ENCODE assay signal across 1 cellular context in the genomic region with DNA sequence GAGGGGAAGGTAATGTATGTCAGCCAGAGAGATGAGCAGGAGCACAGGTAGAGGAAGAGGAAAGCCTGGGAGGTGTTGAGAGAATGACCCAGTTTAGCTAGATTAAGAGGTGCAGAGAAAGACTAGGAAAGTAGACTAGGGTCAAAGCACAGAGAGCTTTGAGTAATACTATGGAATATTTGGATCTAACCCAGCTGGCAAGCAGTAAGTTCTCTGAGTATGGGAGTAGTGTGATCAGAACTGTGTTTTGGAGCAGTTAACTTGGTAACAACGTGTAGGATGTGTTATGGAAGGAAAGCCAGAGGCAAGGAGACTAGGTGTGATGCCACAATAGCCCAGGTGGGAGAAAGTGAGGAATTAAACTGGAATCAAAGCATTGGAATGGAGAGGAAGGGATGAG.
TF ChIP-seq lines count a peak whose summit lies in the region.

No MANE protein-coding gene starts in this region.

TF ChIP-seq in HepG2, 621 proteins besides CTCF, POLR2A, EP300 and RAD21 (continued from another document):
- TF ChIP-seq, protein P1, sequence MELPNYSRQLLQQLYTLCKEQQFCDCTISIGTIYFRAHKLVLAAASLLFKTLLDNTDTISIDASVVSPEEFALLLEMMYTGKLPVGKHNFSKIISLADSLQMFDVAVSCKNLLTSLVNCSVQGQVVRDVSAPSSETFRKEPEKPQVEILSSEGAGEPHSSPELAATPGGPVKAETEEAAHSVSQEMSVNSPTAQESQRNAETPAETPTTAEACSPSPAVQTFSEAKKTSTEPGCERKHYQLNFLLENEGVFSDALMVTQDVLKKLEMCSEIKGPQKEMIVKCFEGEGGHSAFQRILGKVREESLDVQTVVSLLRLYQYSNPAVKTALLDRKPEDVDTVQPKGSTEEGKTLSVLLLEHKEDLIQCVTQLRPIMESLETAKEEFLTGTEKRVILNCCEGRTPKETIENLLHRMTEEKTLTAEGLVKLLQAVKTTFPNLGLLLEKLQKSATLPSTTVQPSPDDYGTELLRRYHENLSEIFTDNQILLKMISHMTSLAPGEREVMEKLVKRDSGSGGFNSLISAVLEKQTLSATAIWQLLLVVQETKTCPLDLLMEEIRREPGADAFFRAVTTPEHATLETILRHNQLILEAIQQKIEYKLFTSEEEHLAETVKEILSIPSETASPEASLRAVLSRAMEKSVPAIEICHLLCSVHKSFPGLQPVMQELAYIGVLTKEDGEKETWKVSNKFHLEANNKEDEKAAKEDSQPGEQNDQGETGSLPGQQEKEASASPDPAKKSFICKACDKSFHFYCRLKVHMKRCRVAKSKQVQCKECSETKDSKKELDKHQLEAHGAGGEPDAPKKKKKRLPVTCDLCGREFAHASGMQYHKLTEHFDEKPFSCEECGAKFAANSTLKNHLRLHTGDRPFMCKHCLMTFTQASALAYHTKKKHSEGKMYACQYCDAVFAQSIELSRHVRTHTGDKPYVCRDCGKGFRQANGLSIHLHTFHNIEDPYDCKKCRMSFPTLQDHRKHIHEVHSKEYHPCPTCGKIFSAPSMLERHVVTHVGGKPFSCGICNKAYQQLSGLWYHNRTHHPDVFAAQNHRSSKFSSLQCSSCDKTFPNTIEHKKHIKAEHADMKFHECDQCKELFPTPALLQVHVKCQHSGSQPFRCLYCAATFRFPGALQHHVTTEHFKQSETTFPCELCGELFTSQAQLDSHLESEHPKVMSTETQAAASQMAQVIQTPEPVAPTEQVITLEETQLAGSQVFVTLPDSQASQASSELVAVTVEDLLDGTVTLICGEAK (IDR thresholded peaks at IDR 0.05) = no peak
- TF ChIP-seq, protein P1 (CRISPR knock-in tag; IDR thresholded peaks at IDR 0.05) = no peak
- TF ChIP-seq, protein P2, sequence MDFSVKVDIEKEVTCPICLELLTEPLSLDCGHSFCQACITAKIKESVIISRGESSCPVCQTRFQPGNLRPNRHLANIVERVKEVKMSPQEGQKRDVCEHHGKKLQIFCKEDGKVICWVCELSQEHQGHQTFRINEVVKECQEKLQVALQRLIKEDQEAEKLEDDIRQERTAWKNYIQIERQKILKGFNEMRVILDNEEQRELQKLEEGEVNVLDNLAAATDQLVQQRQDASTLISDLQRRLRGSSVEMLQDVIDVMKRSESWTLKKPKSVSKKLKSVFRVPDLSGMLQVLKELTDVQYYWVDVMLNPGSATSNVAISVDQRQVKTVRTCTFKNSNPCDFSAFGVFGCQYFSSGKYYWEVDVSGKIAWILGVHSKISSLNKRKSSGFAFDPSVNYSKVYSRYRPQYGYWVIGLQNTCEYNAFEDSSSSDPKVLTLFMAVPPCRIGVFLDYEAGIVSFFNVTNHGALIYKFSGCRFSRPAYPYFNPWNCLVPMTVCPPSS (IDR thresholded peaks at IDR 0.05) = no peak
- TF ChIP-seq ARNT (IDR thresholded peaks at IDR 0.05) (no peak), ZNF124 (CRISPR knock-in tag; IDR thresholded peaks at IDR 0.05) (no peak), TSC22D2 (CRISPR knock-in tag; IDR thresholded peaks at IDR 0.05; ENCODE audit: borderline replicate concordance) (no peak), ZNF24 (IDR thresholded peaks at IDR 0.05) (no peak)
TF ChIP-seq in HepG2: peak in this region for 0.
